2 cellular contexts compared by ENCODE assay signal in the genomic region with DNA sequence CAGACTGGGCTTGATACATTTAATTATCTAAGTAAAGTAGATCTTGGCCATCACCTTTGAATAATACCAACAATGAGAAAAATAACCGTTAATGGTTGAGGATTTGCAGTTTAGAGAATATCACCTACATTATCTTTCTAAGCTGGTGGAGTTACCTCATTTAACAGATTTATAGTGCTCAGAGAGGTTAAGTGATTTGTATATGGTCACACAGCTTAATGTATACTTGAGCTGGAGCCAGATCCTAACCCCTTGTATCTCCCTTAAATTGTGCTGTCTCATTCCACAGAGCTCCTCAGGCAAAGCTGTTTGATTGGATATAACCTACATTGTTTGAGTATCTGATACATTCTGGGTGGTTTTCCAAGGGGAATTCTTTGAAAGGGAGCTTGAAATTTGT.
TF ChIP-seq lines count a peak whose summit lies in the region.

No MANE protein-coding gene starts in this region.

TF ChIP-seq in K562, 482 proteins besides CTCF, POLR2A, EP300 and RAD21:
- no peak for TF ChIP-seq JUNB (CRISPR knock-in tag; conservative IDR thresholded peaks at IDR 0.05)
- TF ChIP-seq DDX20 (tag; IDR thresholded peaks at IDR 0.05; ENCODE audit: low read depth), result no peak
- peak; percentile 95 for TF ChIP-seq RBM25 (IDR thresholded peaks at IDR 0.05; ENCODE audit: low read depth, low read length, severe bottlenecking)
- peak; percentile 71 for TF ChIP-seq ZFP36 (IDR thresholded peaks at IDR 0.05; ENCODE audit: low read depth, low read length, partially characterized antibody)

TF ChIP-seq in HEK293T, 16 proteins besides CTCF, POLR2A, EP300 and RAD21:
- TF ChIP-seq, protein P1, sequence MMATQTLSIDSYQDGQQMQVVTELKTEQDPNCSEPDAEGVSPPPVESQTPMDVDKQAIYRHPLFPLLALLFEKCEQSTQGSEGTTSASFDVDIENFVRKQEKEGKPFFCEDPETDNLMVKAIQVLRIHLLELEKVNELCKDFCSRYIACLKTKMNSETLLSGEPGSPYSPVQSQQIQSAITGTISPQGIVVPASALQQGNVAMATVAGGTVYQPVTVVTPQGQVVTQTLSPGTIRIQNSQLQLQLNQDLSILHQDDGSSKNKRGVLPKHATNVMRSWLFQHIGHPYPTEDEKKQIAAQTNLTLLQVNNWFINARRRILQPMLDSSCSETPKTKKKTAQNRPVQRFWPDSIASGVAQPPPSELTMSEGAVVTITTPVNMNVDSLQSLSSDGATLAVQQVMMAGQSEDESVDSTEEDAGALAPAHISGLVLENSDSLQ (IDR thresholded peaks at IDR 0.05), result no peak
- TF ChIP-seq FOXA1 (IDR thresholded peaks at IDR 0.05), result no peak
